ENCODE assay signal across 17 cellular contexts in the genomic region with DNA sequence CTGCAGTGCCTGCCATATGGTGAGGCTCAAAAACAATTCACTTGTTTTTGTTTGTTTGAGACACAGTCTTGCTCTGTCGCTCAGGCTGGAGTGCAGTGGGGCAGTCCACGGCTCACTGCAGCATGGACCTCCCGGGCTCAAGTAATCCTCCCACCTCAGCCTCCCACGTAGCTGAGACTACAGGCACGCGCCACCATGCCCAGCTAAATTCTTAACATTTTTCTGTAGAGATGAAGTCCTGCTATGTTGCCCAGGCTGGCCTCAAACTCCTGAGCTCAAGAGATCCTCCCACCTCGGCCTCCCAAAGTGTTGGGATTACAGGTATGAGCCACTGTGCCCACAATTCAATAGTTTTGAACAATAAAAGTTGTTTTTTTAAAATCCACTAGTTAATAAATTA. TPM values are rescaled to one million over a fixed set of nuclear protein-coding genes. Genes with fewer than 3 reads are reported as not detected.
A peak's percentile ranks its signal among the peaks of the same experiment; 100 is the strongest.
DNase-seq lines count a peak whose midpoint lies in the region; ATAC-seq and TF ChIP-seq lines count a peak whose summit lies in the region.
"Had no signal": no experiment of that assay in that cellular context is flagged by ENCODE, and none has a peak within 500 bp of the region (broad histone marks: within the 10 kb centered on the region; RNA-seq: fewer than 3 reads in every experiment).

No MANE protein-coding gene starts in this region.

- H3K27ac ChIP-seq in left ventricle myocardium inferior (replicated peaks), result peak overlapping the region; percentile 97
- peak overlapping the region; percentile 97 for H3K27ac ChIP-seq in epithelial cell of prostate
- H3K27ac ChIP-seq in neutrophil, result peak overlapping the region; percentile 98
- H3K27ac ChIP-seq in vagina, result peak overlapping the region; percentile 98
- H3K27ac ChIP-seq: KMS-11 had no signal

- H3K4me3 ChIP-seq in left ventricle myocardium inferior, result no peak overlapping the region
- H3K4me3 ChIP-seq in neutrophil (ENCODE audit: low read depth in 1 of 2, low read length in 1 of 2), result no peak overlapping the region
- H3K4me3 ChIP-seq in vagina, result no peak overlapping the region
- H3K4me3 ChIP-seq: mucosa of descending colon had no signal

- H3K9me3 ChIP-seq in left ventricle myocardium inferior (replicated peaks), result peaks cover 3% of the 10 kb centered on the region
- no peaks in the 10 kb centered on the region for H3K9me3 ChIP-seq in neutrophil
- no peaks in the 10 kb centered on the region for H3K9me3 ChIP-seq in vagina
- H3K9me3 ChIP-seq: mucosa of descending colon, upper lobe of right lung had no signal

- peaks cover 39% of the 10 kb centered on the region for H3K4me1 ChIP-seq in left ventricle myocardium inferior
- peaks cover 36 to 46% of the 10 kb centered on the region in 2 experiments for H3K4me1 ChIP-seq in neutrophil (ENCODE audit: control insufficient read depth in 1 of 2, insufficient read depth in 1 of 2, low read depth in 1 of 2, low read length in 1 of 2)
- peaks cover 27% of the 10 kb centered on the region for H3K4me1 ChIP-seq in vagina

- intact Hi-C loops in left ventricle myocardium inferior (cut with micrococcal nuclease) (loop anchor here (10.0 kb wide), 1 partner anchor 68 kb away; no protein-coding TSS in a partner anchor), Right ventricle myocardium inferior (cut with DNase I) (loop anchor here (5.0 kb wide), 2 partner anchors 39 to 54 kb away; no protein-coding TSS in a partner anchor), vagina (cut with DNase I) (loop anchor here (5.0 kb wide), 2 partner anchors 49 to 71 kb away; no protein-coding TSS in a partner anchor)

- ATAC-seq in Right ventricle myocardium inferior, result no peak
- ATAC-seq in HG03108 (IDR thresholded peaks at IDR 0.05; ENCODE audit: unreplicated experiment), result no peak
- ATAC-seq: mucosa of descending colon; stimulated activated effector memory CD8-positive, alpha-beta T cell treated with anti-CD3 and anti-CD28 coated beads, Interleukin-12 subunit alpha, Interleukin-12 subunit beta, amount 100 ng/mL, for 72 hours; upper lobe of right lung had no signal

- H3K36me3 ChIP-seq in left ventricle myocardium inferior, result no peaks in the 10 kb centered on the region
- no peaks in the 10 kb centered on the region for H3K36me3 ChIP-seq in neutrophil
- H3K36me3 ChIP-seq in vagina, result no peaks in the 10 kb centered on the region
- H3K36me3 ChIP-seq: upper lobe of right lung had no signal

- no peaks in the 10 kb centered on the region for H3K27me3 ChIP-seq in left ventricle myocardium inferior (ENCODE audit: low read depth)
- H3K27me3 ChIP-seq in neutrophil, result no peaks in the 10 kb centered on the region
- H3K27me3 ChIP-seq in vagina, result no peaks in the 10 kb centered on the region
- H3K27me3 ChIP-seq: upper lobe of right lung had no signal

- TF ChIP-seq CTCF in left ventricle myocardium inferior (IDR thresholded peaks at IDR 0.05; ENCODE audit: borderline replicate concordance), result no peak
- no peak for TF ChIP-seq CTCF in neutrophil (IDR thresholded peaks at IDR 0.05)
- TF ChIP-seq CTCF in vagina (IDR thresholded peaks at IDR 0.05), result no peak

- DNase-seq in left ventricle myocardium inferior (no peak), Right ventricle myocardium inferior (ENCODE audit: missing footprints) (no peak), epithelial cell of prostate (ENCODE audit: low read depth, low spot score) (no peak), vagina (ENCODE audit: extremely low spot score in 2 of 2) (no peak), SHP77 treated with DMSO at 0.1 percent for 48 hours (lab: John Stamatoyannopoulos, UW) (no peak), NCI-H2107 (lab: John Stamatoyannopoulos, UW) (no peak)
- DNase-seq: ACHN; activated CD4-positive, alpha-beta T cell treated with anti-CD3 and anti-CD28 coated beads, Interleukin-2, amount 50 U/mL, for 48 hours; activated T-cell treated with anti-CD3 and anti-CD28 coated beads, Interleukin-2, amount 50 U/mL, for 1 hour; H7; NCI-H774; upper lobe of right lung had no signal

- TF ChIP-seq POLR2A in vagina (IDR thresholded peaks at IDR 0.05), result no peak

RNA-seq across cellular contexts. Expression of gene CORO1C, which starts 1.8 kb away (rescaled TPM):
- total RNA-seq in left ventricle myocardium inferior (59.6 TPM), Right ventricle myocardium inferior (76.4 TPM), vagina (189 TPM)
